ENCODE assay signal across 27 cellular contexts in the genomic region with DNA sequence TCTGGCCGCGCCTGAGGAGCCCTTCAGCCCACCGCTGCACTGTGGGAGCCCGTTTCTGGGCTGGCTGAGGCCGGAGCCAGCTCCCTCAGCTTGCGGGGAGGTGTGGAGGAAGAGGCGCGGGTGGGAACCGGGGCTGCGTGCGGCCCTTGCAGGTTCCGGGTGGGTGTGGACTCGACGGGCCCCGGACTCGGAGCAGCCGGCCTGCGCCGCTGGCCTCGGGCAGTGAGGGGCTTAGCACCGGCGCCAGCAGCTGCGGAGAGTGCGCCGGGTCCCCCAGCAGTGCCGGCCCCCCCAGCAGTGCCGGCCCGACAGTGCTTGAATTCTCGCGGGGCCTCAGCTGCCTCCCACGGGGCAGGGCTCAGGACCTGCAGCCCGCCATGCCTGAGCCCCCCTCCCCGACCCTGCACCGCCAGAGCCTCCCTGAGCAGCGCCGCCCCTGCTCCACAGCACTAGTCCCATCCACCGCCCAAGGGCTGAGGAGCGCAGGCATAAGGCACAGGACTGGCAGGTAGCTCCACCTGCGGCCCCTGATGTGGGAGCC.
"Had no signal": no experiment of that assay in that cellular context is flagged by ENCODE, and none has a peak within 500 bp of the region (broad histone marks: within the 10 kb centered on the region; RNA-seq: fewer than 3 reads in every experiment).

No MANE protein-coding gene starts in this region.

- H3K36me3 ChIP-seq: breast epithelium, esophagus muscularis mucosa, heart right ventricle, left ventricle myocardium inferior, right atrium auricular region, stomach, tibial nerve had no signal

- H3K36me3 Mint-ChIP-seq: activated naive CD4-positive, alpha-beta T cell treated with anti-CD3 and anti-CD28 coated beads, Interleukin-2, amount 50 U/mL, for 24 hours; mesothelial cell of epicardium; naive B cell had no signal

- H3K4me3 Mint-ChIP-seq: activated CD4-positive, alpha-beta T cell treated with anti-CD3 and anti-CD28 coated beads for 36 hours; activated CD8-positive, alpha-beta T cell treated with anti-CD3 and anti-CD28 coated beads, Interleukin-2, amount 10 ng/mL, durations not matched to agents 7 days and 5 days; activated naive CD4-positive, alpha-beta T cell treated with anti-CD3 and anti-CD28 coated beads, Interleukin-2, amount 50 U/mL, for 24 hours; activated naive CD8-positive, alpha-beta T cell treated with anti-CD3 and anti-CD28 coated beads, Interleukin-2, amount 50 U/mL, for 24 hours; dendritic cell treated with granulocyte-macrophage colony-stimulating factor and Interleukin-4, amounts not matched to agents 40 ng/mL and 50 ng/mL, for 4 days; mesothelial cell of epicardium; naive B cell; neural crest cell; T-helper 2 cell treated with Interferon-gamma antibody and Interleukin-4, amounts not matched to agents 5 μg/mL and 100 μg/mL, for 36 hours had no signal

- H3K4me3 ChIP-seq: breast epithelium, esophagus muscularis mucosa, heart right ventricle, left ventricle myocardium inferior, right atrium auricular region, stomach, tibial nerve had no signal

- H3K27ac Mint-ChIP-seq: activated CD4-positive, alpha-beta T cell treated with anti-CD3 and anti-CD28 coated beads for 36 hours; activated CD8-positive, alpha-beta T cell treated with anti-CD3 and anti-CD28 coated beads, Interleukin-2, amount 10 ng/mL, durations not matched to agents 7 days and 5 days; activated naive CD4-positive, alpha-beta T cell treated with anti-CD3 and anti-CD28 coated beads, Interleukin-2, amount 50 U/mL, for 24 hours; activated naive CD8-positive, alpha-beta T cell treated with anti-CD3 and anti-CD28 coated beads, Interleukin-2, amount 50 U/mL, for 24 hours; dendritic cell treated with granulocyte-macrophage colony-stimulating factor and Interleukin-4, amounts not matched to agents 40 ng/mL and 50 ng/mL, for 4 days; mesothelial cell of epicardium; naive B cell; T-helper 2 cell treated with Interferon-gamma antibody and Interleukin-4, amounts not matched to agents 5 μg/mL and 100 μg/mL, for 36 hours had no signal

- DNase-seq: activated CD4-positive, alpha-beta T cell treated with anti-CD3 and anti-CD28 coated beads for 36 hours; activated CD4-positive, CD25-positive, alpha-beta regulatory T cell; activated CD8-positive, alpha-beta T cell treated with anti-CD3 and anti-CD28 coated beads, Interleukin-2, amount 10 ng/mL, durations not matched to agents 7 days and 5 days; activated effector memory CD4-positive, alpha-beta T cell treated with Interleukin-2 at 50 U/mL for 16 hours; activated naive CD8-positive, alpha-beta T cell treated with anti-CD3 and anti-CD28 coated beads, Interleukin-2, amount 50 U/mL, for 24 hours; activated T-cell treated with anti-CD3 and anti-CD28 coated beads for 4 hours; amygdala; central memory CD4-positive, alpha-beta T cell; effector CD4-positive, alpha-beta T cell; foreskin melanocyte; heart right ventricle; left ventricle myocardium inferior; mammary epithelial cell; naive B cell; occipital lobe; stimulated activated CD4-positive, alpha-beta T cell treated with anti-CD3 and anti-CD28 coated beads, Interleukin-2, amount 100 ng/mL, for 48 hours; stomach had no signal

- H3K4me1 ChIP-seq: breast epithelium, esophagus muscularis mucosa, heart right ventricle, left ventricle myocardium inferior, parathyroid adenoma, right atrium auricular region, stomach, tibial nerve had no signal

- H3K9me3 Mint-ChIP-seq: activated naive CD4-positive, alpha-beta T cell treated with anti-CD3 and anti-CD28 coated beads, Interleukin-2, amount 50 U/mL, for 24 hours; mesothelial cell of epicardium; neural crest cell had no signal

- H3K27ac ChIP-seq: breast epithelium, esophagus muscularis mucosa, heart right ventricle, left ventricle myocardium inferior, parathyroid adenoma, right atrium auricular region, stomach, tibial nerve had no signal

- H3K27me3 ChIP-seq: breast epithelium, esophagus muscularis mucosa, heart right ventricle, right atrium auricular region, stomach, tibial nerve had no signal

- H3K4me1 Mint-ChIP-seq: activated CD4-positive, alpha-beta T cell treated with anti-CD3 and anti-CD28 coated beads for 36 hours; activated naive CD4-positive, alpha-beta T cell treated with anti-CD3 and anti-CD28 coated beads, Interleukin-2, amount 50 U/mL, for 24 hours; activated naive CD8-positive, alpha-beta T cell treated with anti-CD3 and anti-CD28 coated beads, Interleukin-2, amount 50 U/mL, for 24 hours; mesothelial cell of epicardium; naive B cell; neural crest cell had no signal

- ATAC-seq: activated CD4-positive, alpha-beta T cell treated with anti-CD3 and anti-CD28 coated beads for 36 hours; activated CD8-positive, alpha-beta T cell treated with anti-CD3 and anti-CD28 coated beads, Interleukin-2, amount 10 ng/mL, durations not matched to agents 7 days and 5 days; activated naive CD8-positive, alpha-beta T cell treated with anti-CD3 and anti-CD28 coated beads, Interleukin-2, amount 50 U/mL, for 24 hours; heart right ventricle had no signal

- H3K9me3 ChIP-seq: esophagus muscularis mucosa, right atrium auricular region had no signal
